In the genomic region with DNA sequence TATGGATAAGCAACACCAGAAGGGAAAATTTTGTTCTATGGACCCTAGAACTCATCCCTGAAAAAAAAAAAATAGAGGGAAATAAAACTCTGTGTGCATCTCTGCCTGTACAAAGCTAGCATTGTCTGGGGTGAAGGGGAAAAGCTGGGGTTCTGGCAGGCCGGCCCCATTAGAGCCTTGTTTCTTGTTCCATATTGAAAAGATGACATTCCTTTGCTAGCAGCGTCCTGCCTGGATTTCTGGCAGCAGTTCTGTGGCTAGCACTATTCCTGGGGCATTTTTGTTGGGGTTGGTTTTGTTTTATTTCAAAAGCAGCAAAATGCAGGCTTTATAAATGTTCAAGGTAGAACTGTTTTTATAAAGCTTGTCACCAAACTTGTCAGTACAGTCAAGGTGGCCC, we compare ENCODE assay signal across 14 cellular contexts. TPM values are rescaled to one million over a fixed set of nuclear protein-coding genes. Genes with fewer than 3 reads are reported as not detected.
DNase-seq lines count a peak whose midpoint lies in the region; ATAC-seq and TF ChIP-seq lines count a peak whose summit lies in the region.
"Had no signal": no experiment of that assay in that cellular context is flagged by ENCODE, and none has a peak within 500 bp of the region (broad histone marks: within the 10 kb centered on the region; RNA-seq: fewer than 3 reads in every experiment).

No MANE protein-coding gene starts in this region.

- H3K4me3 ChIP-seq in coronary artery (no peak overlapping the region), PC-3 (ENCODE audit: low read length) (no peak overlapping the region), esophagus muscularis mucosa (peak overlapping the region in 2 of 4 donors; percentile 3)
- H3K4me3 ChIP-seq: transverse colon had no signal

- H3K27ac ChIP-seq in coronary artery (peak overlapping the region; percentile 36 to 43), temporal lobe (ENCODE audit: low read depth, low read length) (peak overlapping the region; percentile 36), PC-3 (ENCODE audit: low read length) (no peak overlapping the region), esophagus muscularis mucosa (replicated peaks in 1 of 4) (no peak overlapping the region)

- intact Hi-C loops in PC-3 (cut with micrococcal nuclease) (no loop called here), esophagus muscularis mucosa (cut with DNase I) (no loop called here)

- H3K36me3 ChIP-seq in PC-3 (ENCODE audit: low read depth, low read length) (no peaks in the 10 kb centered on the region), esophagus muscularis mucosa (no peaks in the 10 kb centered on the region)
- H3K36me3 ChIP-seq: transverse colon had no signal

- no peak for TF ChIP-seq POLR2A in esophagus muscularis mucosa (IDR thresholded peaks at IDR 0.05; ENCODE audit: low read depth)

- 28% methylated on average over 2 of the region's 2 CpGs for WGBS in esophagus muscularis mucosa

- no peaks in the 10 kb centered on the region for H3K27me3 ChIP-seq in PC-3 (ENCODE audit: low read length)
- no peaks in the 10 kb centered on the region for H3K27me3 ChIP-seq in esophagus muscularis mucosa
- H3K27me3 ChIP-seq: transverse colon had no signal

- H3K4me2 ChIP-seq in PC-3 (ENCODE audit: low read length), result no peak overlapping the region

- no peaks in the 10 kb centered on the region for H3K9me2 ChIP-seq in PC-3 (replicated peaks; ENCODE audit: low read length)

- TF ChIP-seq EP300 in esophagus muscularis mucosa (IDR thresholded peaks at IDR 0.05), result no peak

- CTCF ChIA-PET in PC-3 (lab: Charles Lee), result no interaction called here

- no TSS peak for BruUV-seq in PC-3 (replicated peaks; lab: Mats Ljungman, UMichigan)

- H3K9ac ChIP-seq in PC-3 (ENCODE audit: low read length), result no peak overlapping the region

- H3K4me1 ChIP-seq in PC-3 (ENCODE audit: insufficient read depth, low read length) (no peaks in the 10 kb centered on the region), esophagus muscularis mucosa (peaks cover 26 to 100% (median 49%) of the 10 kb centered on the region in 4 donors)

- no peak overlapping the region for H2AFZ ChIP-seq in PC-3 (ENCODE audit: low read length)

- no peaks in the 10 kb centered on the region for H4K20me1 ChIP-seq in PC-3 (ENCODE audit: low read length)

- H3K9me3 ChIP-seq in PC-3 (ENCODE audit: low read length), result no peaks in the 10 kb centered on the region
- no peaks in the 10 kb centered on the region for H3K9me3 ChIP-seq in esophagus muscularis mucosa
- H3K9me3 ChIP-seq: transverse colon had no signal

- DNase-seq in RPMI7951 (ENCODE audit: low read depth) (peak; percentile 85), coronary artery (ENCODE audit: low spot score) (no peak), midbrain (lab: John Stamatoyannopoulos, UW) (peak; percentile 15), DMS53 treated with DMSO at 0.1 percent for 48 hours (lab: John Stamatoyannopoulos, UW; ENCODE audit: unreplicated experiment) (no peak), PC-3 (no peak), esophagus muscularis mucosa (ENCODE audit: extremely low spot score) (no peak)
- DNase-seq: effector CD4-positive, alpha-beta T cell; NCI-H2081; NCI-H526; T-cell; transverse colon had no signal

- TF ChIP-seq CTCF in coronary artery (IDR thresholded peaks at IDR 0.05) (no peak), PC-3 (conservative IDR thresholded peaks at IDR 0.05; ENCODE audit: low read depth, low read length) (no peak), esophagus muscularis mucosa (IDR thresholded peaks at IDR 0.05) (no peak)

- H3K79me2 ChIP-seq in PC-3 (ENCODE audit: low read length), result no peaks in the 10 kb centered on the region

- POLR2A ChIA-PET in PC-3 (lab: Charles Lee; ENCODE audit: unreplicated experiment), result no interaction called here

- H3F3A ChIP-seq in PC-3 (ENCODE audit: low read length, unreplicated experiment), result no peaks in the 10 kb centered on the region

- no peak for ATAC-seq in PC-3
- ATAC-seq: T-cell had no signal

RNA-seq across cellular contexts. Expression of a gene that starts 45.2 kb away (rescaled TPM):
- total RNA-seq in RPMI7951 (2014; rRNA removed; shearing (Covaris generic)), result 37.4 and 48.5 TPM in 2 replicates
- total RNA-seq in temporal lobe (8.1 TPM), PC-3 (2014; rRNA removed) (not detected in 2 replicates), esophagus muscularis mucosa (10 to 100 TPM; 29.2 to 51.9 (median 40.9) TPM)
- total RNA-seq: B cell, mononuclear cell, T-cell had no signal

Comparison
In these comparisons a context has a peak if more than half of its experiments do, and no peak if none do; other contexts are left out.
1. DNase-seq: peak in RPMI7951 (single experiment) and midbrain (single experiment); none in coronary artery (single experiment), DMS53 treated with DMSO at 0.1 percent for 48 hours (single experiment), PC-3 (single experiment) and esophagus muscularis mucosa (single experiment).
2. H3K27ac ChIP-seq: peak in coronary artery (2 of 2) and temporal lobe (single experiment); none in PC-3 (single experiment) and esophagus muscularis mucosa (0 of 4).